Comparison of ENCODE assay signal across 1 cellular context in the genomic region with DNA sequence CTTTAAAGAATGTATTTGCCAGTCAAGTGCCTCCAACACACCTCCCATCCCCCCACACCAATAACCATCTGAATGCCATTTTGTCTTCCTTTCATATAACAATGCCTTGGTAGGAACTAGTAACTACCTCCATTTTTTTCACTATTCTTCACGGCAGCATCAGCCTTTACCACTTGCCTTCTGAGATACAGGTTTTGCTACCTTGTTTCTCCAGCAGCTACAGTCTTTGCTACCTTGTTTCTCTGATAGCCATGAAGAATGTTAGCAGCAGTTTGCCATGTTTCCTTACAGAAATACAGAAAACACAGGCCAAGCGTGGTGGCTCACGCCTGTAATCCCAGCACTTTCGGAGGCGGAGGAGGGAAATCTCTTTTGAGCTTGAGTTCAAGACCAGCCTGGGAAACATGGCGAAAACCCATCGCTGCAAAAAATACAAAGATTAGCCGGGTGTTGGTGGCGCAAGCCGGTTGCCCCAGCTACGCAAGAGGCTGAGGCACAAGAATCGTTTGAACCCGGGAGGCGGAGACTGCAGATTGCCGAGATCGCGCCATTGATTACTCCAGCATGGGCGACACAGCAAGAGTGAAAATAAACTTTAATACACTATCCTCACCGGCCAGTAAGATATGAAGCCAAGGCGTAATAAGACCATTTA.
TF ChIP-seq lines count a peak whose summit lies in the region.

No MANE protein-coding gene starts in this region.

TF ChIP-seq in K562, 482 proteins besides CTCF, POLR2A, EP300 and RAD21 (continued from another document and continues in another):
- TF ChIP-seq ZBTB5 (IDR thresholded peaks at IDR 0.05) (no peak), KDM4B (IDR thresholded peaks at IDR 0.05; ENCODE audit: borderline replicate concordance in 2 of 2, low read depth in 1 of 2) (no peak), CHD4 (IDR thresholded peaks at IDR 0.05; ENCODE audit: insufficient read depth, insufficient replicate concordance, low read depth, low read length, poor library complexity, severe bottlenecking) (no peak), GABPA (tag; conservative IDR thresholded peaks at IDR 0.05; ENCODE audit: low read depth) (peak; percentile 25; the same call in 1 of the 2 replicates), NEUROD1 (IDR thresholded peaks at IDR 0.05; ENCODE audit: borderline replicate concordance, low read depth, low read length, partially characterized antibody) (peak; percentile 31), ESRRA (IDR thresholded peaks at IDR 0.05; ENCODE audit: borderline replicate concordance, low read depth) (no peak), JUN (IDR thresholded peaks at IDR 0.05; ENCODE audit: borderline replicate concordance, low read depth, low read length) (no peak), JUN (CRISPR knock-in tag; IDR thresholded peaks at IDR 0.05; ENCODE audit: borderline replicate concordance) (peak; percentile 67; the same call in 1 of the 2 replicates), SRF (CRISPR knock-in tag; IDR thresholded peaks at IDR 0.05) (0 out of 4 replicates have a peak, but pooled peaks of 1 of the 2 experiments have one; percentile 24), PHB (CRISPR knock-in tag; IDR thresholded peaks at IDR 0.05) (no peak), HMG20A (CRISPR knock-in tag; conservative IDR thresholded peaks at IDR 0.05) (no peak), SRSF7 (optimal IDR thresholded peaks at IDR 0.05; ENCODE audit: low read depth, low read length) (no peak), HNRNPUL1 (IDR thresholded peaks at IDR 0.05; ENCODE audit: low read length) (no peak), TARDBP (IDR thresholded peaks at IDR 0.05) (no peak), ZNF586 (CRISPR knock-in tag; conservative IDR thresholded peaks at IDR 0.05) (no peak), ZNF764 (CRISPR knock-in tag; IDR thresholded peaks at IDR 0.05; ENCODE audit: low read depth) (no peak), ZNF592 (IDR thresholded peaks at IDR 0.05) (peak; percentile 80), ZNF507 (tag; conservative IDR thresholded peaks at IDR 0.05) (no peak), MBD2 (IDR thresholded peaks at IDR 0.05; ENCODE audit: borderline replicate concordance, low read depth) (no peak), ZNF134 (CRISPR knock-in tag; conservative IDR thresholded peaks at IDR 0.05) (no peak), DLX4 (CRISPR knock-in tag; IDR thresholded peaks at IDR 0.05) (no peak), ZNF165 (CRISPR knock-in tag; IDR thresholded peaks at IDR 0.05; ENCODE audit: borderline replicate concordance) (no peak), TRIM28 (IDR thresholded peaks at IDR 0.05) (no peak), KAT2B (IDR thresholded peaks at IDR 0.05; ENCODE audit: low read depth, low read length) (no peak), MBD1 (CRISPR knock-in tag; IDR thresholded peaks at IDR 0.05) (peak; percentile 53; the same call in 1 of the 2 replicates), POLR2G (IDR thresholded peaks at IDR 0.05; ENCODE audit: low read depth, low read length) (no peak), IRF2 (CRISPR knock-in tag; IDR thresholded peaks at IDR 0.05) (no peak), MED1 (CRISPR knock-in tag; IDR thresholded peaks at IDR 0.05; ENCODE audit: borderline replicate concordance) (no peak), TAL1 (IDR thresholded peaks at IDR 0.05) (no peak), CEBPB (tag; IDR thresholded peaks at IDR 0.05) (peak; percentile 86), FOXJ3 (CRISPR knock-in tag; IDR thresholded peaks at IDR 0.05) (no peak), SUPT5H (IDR thresholded peaks at IDR 0.05) (peak; percentile 5), ZC3H11A (IDR thresholded peaks at IDR 0.05; ENCODE audit: low read depth, low read length) (no peak), CREM (IDR thresholded peaks at IDR 0.05; ENCODE audit: low read depth) (peak; percentile 71; the same call in 1 of the 2 replicates), MYBL2 (IDR thresholded peaks at IDR 0.05; ENCODE audit: low read depth) (peak; percentile 84), MYBL2 (CRISPR knock-in tag; IDR thresholded peaks at IDR 0.05; ENCODE audit: borderline replicate concordance) (no peak), POLR2B (IDR thresholded peaks at IDR 0.05; ENCODE audit: low read depth, partially characterized antibody) (no peak)
- TF ChIP-seq, protein P1, sequence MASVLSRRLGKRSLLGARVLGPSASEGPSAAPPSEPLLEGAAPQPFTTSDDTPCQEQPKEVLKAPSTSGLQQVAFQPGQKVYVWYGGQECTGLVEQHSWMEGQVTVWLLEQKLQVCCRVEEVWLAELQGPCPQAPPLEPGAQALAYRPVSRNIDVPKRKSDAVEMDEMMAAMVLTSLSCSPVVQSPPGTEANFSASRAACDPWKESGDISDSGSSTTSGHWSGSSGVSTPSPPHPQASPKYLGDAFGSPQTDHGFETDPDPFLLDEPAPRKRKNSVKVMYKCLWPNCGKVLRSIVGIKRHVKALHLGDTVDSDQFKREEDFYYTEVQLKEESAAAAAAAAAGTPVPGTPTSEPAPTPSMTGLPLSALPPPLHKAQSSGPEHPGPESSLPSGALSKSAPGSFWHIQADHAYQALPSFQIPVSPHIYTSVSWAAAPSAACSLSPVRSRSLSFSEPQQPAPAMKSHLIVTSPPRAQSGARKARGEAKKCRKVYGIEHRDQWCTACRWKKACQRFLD (CRISPR knock-in tag; IDR thresholded peaks at IDR 0.05), result peak; percentile 36
- TF ChIP-seq, protein P2, sequence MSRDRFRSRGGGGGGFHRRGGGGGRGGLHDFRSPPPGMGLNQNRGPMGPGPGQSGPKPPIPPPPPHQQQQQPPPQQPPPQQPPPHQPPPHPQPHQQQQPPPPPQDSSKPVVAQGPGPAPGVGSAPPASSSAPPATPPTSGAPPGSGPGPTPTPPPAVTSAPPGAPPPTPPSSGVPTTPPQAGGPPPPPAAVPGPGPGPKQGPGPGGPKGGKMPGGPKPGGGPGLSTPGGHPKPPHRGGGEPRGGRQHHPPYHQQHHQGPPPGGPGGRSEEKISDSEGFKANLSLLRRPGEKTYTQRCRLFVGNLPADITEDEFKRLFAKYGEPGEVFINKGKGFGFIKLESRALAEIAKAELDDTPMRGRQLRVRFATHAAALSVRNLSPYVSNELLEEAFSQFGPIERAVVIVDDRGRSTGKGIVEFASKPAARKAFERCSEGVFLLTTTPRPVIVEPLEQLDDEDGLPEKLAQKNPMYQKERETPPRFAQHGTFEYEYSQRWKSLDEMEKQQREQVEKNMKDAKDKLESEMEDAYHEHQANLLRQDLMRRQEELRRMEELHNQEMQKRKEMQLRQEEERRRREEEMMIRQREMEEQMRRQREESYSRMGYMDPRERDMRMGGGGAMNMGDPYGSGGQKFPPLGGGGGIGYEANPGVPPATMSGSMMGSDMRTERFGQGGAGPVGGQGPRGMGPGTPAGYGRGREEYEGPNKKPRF (IDR thresholded peaks at IDR 0.05; ENCODE audit: low read depth, low read length), result no peak
- TF ChIP-seq, protein P3, sequence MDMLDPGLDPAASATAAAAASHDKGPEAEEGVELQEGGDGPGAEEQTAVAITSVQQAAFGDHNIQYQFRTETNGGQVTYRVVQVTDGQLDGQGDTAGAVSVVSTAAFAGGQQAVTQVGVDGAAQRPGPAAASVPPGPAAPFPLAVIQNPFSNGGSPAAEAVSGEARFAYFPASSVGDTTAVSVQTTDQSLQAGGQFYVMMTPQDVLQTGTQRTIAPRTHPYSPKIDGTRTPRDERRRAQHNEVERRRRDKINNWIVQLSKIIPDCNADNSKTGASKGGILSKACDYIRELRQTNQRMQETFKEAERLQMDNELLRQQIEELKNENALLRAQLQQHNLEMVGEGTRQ (CRISPR knock-in tag; IDR thresholded peaks at IDR 0.05), result no peak
- TF ChIP-seq, protein P4, sequence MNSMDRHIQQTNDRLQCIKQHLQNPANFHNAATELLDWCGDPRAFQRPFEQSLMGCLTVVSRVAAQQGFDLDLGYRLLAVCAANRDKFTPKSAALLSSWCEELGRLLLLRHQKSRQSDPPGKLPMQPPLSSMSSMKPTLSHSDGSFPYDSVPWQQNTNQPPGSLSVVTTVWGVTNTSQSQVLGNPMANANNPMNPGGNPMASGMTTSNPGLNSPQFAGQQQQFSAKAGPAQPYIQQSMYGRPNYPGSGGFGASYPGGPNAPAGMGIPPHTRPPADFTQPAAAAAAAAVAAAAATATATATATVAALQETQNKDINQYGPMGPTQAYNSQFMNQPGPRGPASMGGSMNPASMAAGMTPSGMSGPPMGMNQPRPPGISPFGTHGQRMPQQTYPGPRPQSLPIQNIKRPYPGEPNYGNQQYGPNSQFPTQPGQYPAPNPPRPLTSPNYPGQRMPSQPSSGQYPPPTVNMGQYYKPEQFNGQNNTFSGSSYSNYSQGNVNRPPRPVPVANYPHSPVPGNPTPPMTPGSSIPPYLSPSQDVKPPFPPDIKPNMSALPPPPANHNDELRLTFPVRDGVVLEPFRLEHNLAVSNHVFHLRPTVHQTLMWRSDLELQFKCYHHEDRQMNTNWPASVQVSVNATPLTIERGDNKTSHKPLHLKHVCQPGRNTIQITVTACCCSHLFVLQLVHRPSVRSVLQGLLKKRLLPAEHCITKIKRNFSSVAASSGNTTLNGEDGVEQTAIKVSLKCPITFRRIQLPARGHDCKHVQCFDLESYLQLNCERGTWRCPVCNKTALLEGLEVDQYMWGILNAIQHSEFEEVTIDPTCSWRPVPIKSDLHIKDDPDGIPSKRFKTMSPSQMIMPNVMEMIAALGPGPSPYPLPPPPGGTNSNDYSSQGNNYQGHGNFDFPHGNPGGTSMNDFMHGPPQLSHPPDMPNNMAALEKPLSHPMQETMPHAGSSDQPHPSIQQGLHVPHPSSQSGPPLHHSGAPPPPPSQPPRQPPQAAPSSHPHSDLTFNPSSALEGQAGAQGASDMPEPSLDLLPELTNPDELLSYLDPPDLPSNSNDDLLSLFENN (IDR thresholded peaks at IDR 0.05; ENCODE audit: low read depth in 2 of 2, low read length in 2 of 2), result 0 out of 4 replicates have a peak, but pooled peaks of 1 of the 2 experiments have one; percentile 36
